10 cellular contexts compared by ENCODE assay signal in the genomic region with DNA sequence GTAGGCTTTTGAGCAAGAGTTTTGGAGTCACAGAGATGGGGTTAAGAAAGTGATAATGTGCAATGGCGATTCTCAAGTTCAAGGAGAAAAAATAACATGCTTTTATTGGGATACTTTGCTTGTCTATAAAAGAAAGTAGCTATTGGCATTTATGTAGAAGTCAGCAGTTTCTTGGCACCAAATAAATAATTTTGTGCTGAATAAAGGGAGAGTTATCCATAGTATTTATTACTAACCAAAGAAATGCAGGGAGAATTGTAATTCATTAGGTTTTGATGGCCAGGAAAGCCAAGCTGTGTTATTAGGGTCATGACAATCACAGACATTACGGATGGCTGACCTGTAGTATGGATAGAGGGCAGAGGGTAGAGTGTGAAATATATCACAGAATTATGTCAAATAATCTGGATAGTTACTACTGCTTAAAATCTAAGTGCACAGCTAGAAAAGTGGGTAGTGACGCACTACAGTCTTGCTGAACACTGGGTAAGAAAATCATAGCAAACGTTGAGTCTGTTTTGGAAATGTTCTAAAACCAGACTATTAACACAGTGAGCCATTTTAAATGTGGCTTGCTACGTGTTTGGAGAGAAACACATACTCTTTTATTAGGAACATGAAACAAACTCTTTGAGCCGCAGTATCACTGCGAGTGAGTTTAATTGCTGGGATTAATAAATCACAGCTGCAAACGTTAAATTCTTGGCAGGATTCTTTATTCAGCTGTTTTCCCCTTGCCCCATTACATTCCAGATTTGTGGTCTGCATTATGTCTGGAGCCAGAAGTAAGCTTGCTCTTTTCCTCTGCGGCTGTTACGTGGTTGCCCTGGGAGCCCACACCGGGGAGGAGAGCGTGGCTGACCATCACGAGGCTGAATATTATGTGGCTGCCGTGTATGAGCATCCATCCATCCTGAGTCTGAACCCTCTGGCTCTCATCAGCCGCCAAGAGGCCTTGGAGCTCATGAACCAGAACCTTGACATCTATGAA. TPM values are rescaled to one million over a fixed set of nuclear protein-coding genes. Genes with fewer than 3 reads are reported as not detected.
A peak's percentile ranks its signal among the peaks of the same experiment; 100 is the strongest.
DNase-seq lines count a peak whose midpoint lies in the region; TF ChIP-seq lines count a peak whose summit lies in the region.
"Had no signal": no experiment of that assay in that cellular context is flagged by ENCODE, and none has a peak within 500 bp of the region (broad histone marks: within the 10 kb centered on the region; RNA-seq: fewer than 3 reads in every experiment).

No MANE protein-coding gene starts in this region.

- no peaks in the 10 kb centered on the region for H3K36me3 ChIP-seq in testis (ENCODE audit: low read depth, missing control alignments)

- no peaks in the 10 kb centered on the region for H3K9me3 ChIP-seq in testis

- peaks cover 46% of the 10 kb centered on the region for H3K4me1 ChIP-seq in testis

- H3K27ac ChIP-seq in testis, result peak overlapping the region; percentile 80 to 82

- H3K4me3 ChIP-seq in cardiac fibroblast (replicated peaks in 1 of 2; ENCODE audit: low read depth in 2 of 2, low read length in 2 of 2) (no peak overlapping the region), testis (no peak overlapping the region)

- intact Hi-C loops in testis (cut with DNase I; ENCODE audit: low total_unique reads), result loop anchor here (10.0 kb wide), 1 partner anchor 180 kb away; no protein-coding TSS in a partner anchor

- H3K27ac Mint-ChIP-seq in T-helper 1 cell treated with Interleukin-12 subunit alpha and Interleukin-12 subunit beta and Interleukin-4 antibody, amounts not matched to agents 30 μg/mL and 1 μg/mL, for 36 hours, result peak overlapping the region; percentile 8

- H3K4me1 Mint-ChIP-seq in T-helper 1 cell treated with Interleukin-12 subunit alpha and Interleukin-12 subunit beta and Interleukin-4 antibody, amounts not matched to agents 30 μg/mL and 1 μg/mL, for 36 hours (ENCODE audit: low read depth), result peaks cover 42% of the 10 kb centered on the region

- no peaks in the 10 kb centered on the region for H3K9me3 Mint-ChIP-seq in T-helper 1 cell treated with Interleukin-12 subunit alpha and Interleukin-12 subunit beta and Interleukin-4 antibody, amounts not matched to agents 30 μg/mL and 1 μg/mL, for 36 hours

- no peak for TF ChIP-seq CTCF in cardiac fibroblast (IDR thresholded peaks at IDR 0.05; ENCODE audit: low read depth, low read length)
- TF ChIP-seq CTCF in testis (IDR thresholded peaks at IDR 0.05), result no peak

- no peaks in the 10 kb centered on the region for H3K27me3 Mint-ChIP-seq in T-helper 1 cell treated with Interleukin-12 subunit alpha and Interleukin-12 subunit beta and Interleukin-4 antibody, amounts not matched to agents 30 μg/mL and 1 μg/mL, for 36 hours (ENCODE audit: low read depth)

- H3K4me3 Mint-ChIP-seq in T-helper 1 cell treated with Interleukin-12 subunit alpha and Interleukin-12 subunit beta and Interleukin-4 antibody, amounts not matched to agents 30 μg/mL and 1 μg/mL, for 36 hours, result no peak overlapping the region

- H3K27me3 ChIP-seq in testis, result no peaks in the 10 kb centered on the region

- WGBS in testis, 2 donors, result 53 to 54% methylated on average over 10 to 15 of the region's 15 CpGs

- no peak for DNase-seq in T-helper 1 cell
- peak; percentile 36 to 85 for DNase-seq in cardiac fibroblast (ENCODE audit: low read depth in 2 of 2)
- peak; percentile 60 for DNase-seq in medulla oblongata (ENCODE audit: extremely low spot score)
- peak; percentile 36 for DNase-seq in testis
- no peak for DNase-seq in cortex of kidney (lab: John Stamatoyannopoulos, UW)
- DNase-seq in GM19238 (ENCODE audit: insufficient read length, low spot score), result no peak
- no peak for DNase-seq in COR-L47 (lab: John Stamatoyannopoulos, UW)
- DNase-seq: activated CD4-positive, CD25-positive, alpha-beta regulatory T cell treated with anti-CD3 and anti-CD28 coated beads, Interleukin-2, amount 50 U/mL, for 72 hours; NCI-H2081 treated with DMSO at 0.1 percent for 48 hours had no signal

- no peaks in the 10 kb centered on the region for H3K36me3 Mint-ChIP-seq in T-helper 1 cell treated with Interleukin-12 subunit alpha and Interleukin-12 subunit beta and Interleukin-4 antibody, amounts not matched to agents 30 μg/mL and 1 μg/mL, for 36 hours (ENCODE audit: low read depth)

- TF ChIP-seq POLR2A in testis (IDR thresholded peaks at IDR 0.05), result no peak

RNA-seq across cellular contexts. Expression of a gene that starts 33.4 kb away (rescaled TPM):
- total RNA-seq in testis, result 10 to 100 TPM; 31.3 to 44.7 TPM
- 54.7 TPM for polyA plus RNA-seq in testis (ENCODE audit: insufficient read depth, low read depth, low replicate concordance)

RNA-seq across cellular contexts. Expression of a gene that starts 33.6 kb away (rescaled TPM):
- total RNA-seq in testis, result 10 to 100 TPM; 35.7 to 44.3 TPM
- polyA plus RNA-seq in testis (ENCODE audit: insufficient read depth, low read depth, low replicate concordance), result 42.2 TPM

Comparison
In these comparisons a context has a peak if more than half of its experiments do, and no peak if none do; other contexts are left out.
1. DNase-seq: peak in cardiac fibroblast (2 of 2), medulla oblongata (single experiment) and testis (single experiment); none in T-helper 1 cell (0 of 5), cortex of kidney (single experiment), GM19238 (single experiment) and COR-L47 (single experiment).